In the genomic region with DNA sequence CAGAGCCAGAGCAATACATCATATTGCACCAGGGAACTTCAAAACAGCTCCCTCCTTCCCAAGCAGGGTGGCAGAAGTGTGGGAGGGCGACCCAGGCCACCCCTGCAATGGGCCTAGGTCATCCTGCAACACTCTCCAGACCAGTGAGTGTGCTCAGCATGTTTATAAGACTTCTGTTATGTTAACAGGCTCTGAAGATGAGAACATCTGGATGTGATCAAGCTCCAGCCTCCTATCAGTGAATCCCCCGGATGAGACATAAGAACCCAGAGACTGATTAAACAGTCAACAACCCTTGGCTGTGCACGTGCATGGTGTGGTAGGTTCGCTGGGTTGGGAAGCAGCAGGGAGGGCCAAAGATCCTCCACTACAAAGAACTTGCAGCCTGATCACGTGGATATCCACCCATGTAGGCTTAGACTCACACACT, we compare ENCODE assay signal across 1 cellular context.
TF ChIP-seq lines count a peak whose summit lies in the region.

No MANE protein-coding gene starts in this region.

TF ChIP-seq in H1, 55 proteins besides CTCF, POLR2A, EP300 and RAD21:
- TF ChIP-seq EZH2 (IDR thresholded peaks at IDR 0.05; ENCODE audit: low read depth, low read length, severe bottlenecking): no peak
- TF ChIP-seq YY1 (IDR thresholded peaks at IDR 0.05; ENCODE audit: low read depth, low read length): no peak
